ENCODE assay signal across 8 cellular contexts in the genomic region with DNA sequence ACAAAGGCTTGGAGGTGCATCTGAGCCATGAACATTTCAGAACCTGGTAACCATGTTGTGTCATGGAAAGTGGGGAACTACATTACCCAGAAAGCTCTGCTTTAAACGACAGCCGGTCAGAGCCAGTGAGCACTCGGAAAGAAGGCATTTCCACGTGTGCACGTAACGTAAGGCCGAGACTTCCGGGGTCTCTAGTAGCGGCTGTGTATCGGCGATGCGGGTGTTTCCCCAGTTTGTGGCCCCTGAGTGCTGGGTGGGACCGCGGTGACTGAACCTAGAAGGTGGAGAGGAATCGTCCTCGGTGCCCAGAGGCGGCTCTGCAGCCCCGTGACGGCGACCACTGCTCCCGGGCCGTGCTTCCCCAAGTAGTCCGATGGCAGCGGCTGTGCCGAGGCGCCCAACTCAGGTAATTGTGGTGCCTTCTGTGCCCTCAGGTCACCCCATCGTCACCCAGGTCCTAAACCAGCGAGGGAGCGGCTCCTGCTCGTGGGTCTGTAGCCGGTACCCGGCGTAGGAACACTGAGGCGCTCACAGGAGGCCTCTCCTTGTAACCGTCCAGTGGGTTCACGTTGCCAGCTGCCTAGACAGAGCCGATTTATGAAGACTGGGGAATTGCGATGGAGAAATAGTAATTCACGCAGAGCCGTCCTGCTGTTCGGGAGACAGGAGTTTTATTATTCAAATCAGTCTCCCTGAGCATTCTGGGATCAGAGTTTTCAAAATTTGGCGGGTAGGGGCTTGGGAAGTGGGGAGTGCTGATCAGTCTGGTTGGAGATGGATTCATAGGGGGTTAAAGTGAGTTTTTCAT. TPM values are rescaled to one million over a fixed set of nuclear protein-coding genes. Genes with fewer than 3 reads are reported as not detected.
A peak's percentile ranks its signal among the peaks of the same experiment; 100 is the strongest.
DNase-seq lines count a peak whose midpoint lies in the region; ATAC-seq, FAIRE-seq and TF ChIP-seq lines count a peak whose summit lies in the region.
"Not testable (repeated sequence)": the region's sequence is repeated elsewhere in the genome, so short reads cannot be mapped to it uniquely, and the experiment has no call there.

A gene (plus strand): TSS at position 194 of the 808 bp plus-strand sequence. CDS start 180 bp downstream, at position 374.

- not testable (repeated sequence) for H3K36me3 ChIP-seq in fibroblast of lung (ENCODE audit: control insufficient read depth, insufficient read depth, low read length)

- peaks cover 18 to 35% of the 10 kb centered on the region in 2 donors for H3K36me3 Mint-ChIP-seq in activated T-cell treated with anti-CD3 and anti-CD28 coated beads, Interleukin-2, amount 50 U/mL, for 72 hours (ENCODE audit: insufficient read depth in 2 of 2)
- H3K36me3 Mint-ChIP-seq in naive B cell: not testable (repeated sequence)

- H3K4me3 Mint-ChIP-seq in activated T-cell treated with anti-CD3 and anti-CD28 coated beads, Interleukin-2, amount 50 U/mL, for 72 hours: peak within 1 kb of the TSS; percentile 89 to 92
- peak within 1 kb of the TSS; percentile 95 to 99 (median 96) for H3K4me3 Mint-ChIP-seq in naive B cell

- H3K27me3 Mint-ChIP-seq in activated T-cell treated with anti-CD3 and anti-CD28 coated beads, Interleukin-2, amount 50 U/mL, for 72 hours (ENCODE audit: low read depth); naive B cell: not testable (repeated sequence)

- peak within 1 kb of the TSS; percentile 97 for H3K27ac Mint-ChIP-seq in activated T-cell treated with anti-CD3 and anti-CD28 coated beads, Interleukin-2, amount 50 U/mL, for 72 hours
- H3K27ac Mint-ChIP-seq in naive B cell: peak within 1 kb of the TSS; percentile 96 to 99 (median 97)

- H3K9me3 ChIP-seq in fibroblast of lung (ENCODE audit: control insufficient read depth, insufficient read depth, low read depth, low read length): not testable (repeated sequence)

- peak; percentile 92 for DNase-seq in DMS53 (lab: John Stamatoyannopoulos, UW)
- DNase-seq in Jurkat, Clone E6-1 (ENCODE audit: low read depth, low spot score): peak; percentile 83
- peak; percentile 75 for DNase-seq in RCC 7860 (ENCODE audit: low spot score)
- peak; percentile 80 to 87 for DNase-seq in activated T-cell treated with anti-CD3 and anti-CD28 coated beads, Interleukin-2, amount 50 U/mL, for 72 hours
- peak; percentile 82 to 86 for DNase-seq in fibroblast of lung (ENCODE audit: low read depth in 2 of 2)
- DNase-seq in naive B cell: peak; percentile 82
- peak; percentile 60 to 81 for DNase-seq in stimulated activated CD8-positive, alpha-beta memory T cell treated with anti-CD3 and anti-CD28 coated beads, Interleukin-7, amount 100 ng/mL, for 48 hours (ENCODE audit: extremely low read depth in 1 of 2, low read depth in 1 of 2)

- ATAC-seq in GM21619 (IDR thresholded peaks at IDR 0.05; ENCODE audit: unreplicated experiment): peak; percentile 97
- peak; percentile 99 for ATAC-seq in activated T-cell treated with anti-CD3 and anti-CD28 coated beads, Interleukin-2, amount 50 U/mL, for 72 hours (replicated peaks in 1 of 2)
- ATAC-seq in naive B cell (ENCODE audit: low read depth in 2 of 2): peak; percentile 97 to 98

- H3K79me2 ChIP-seq in fibroblast of lung (ENCODE audit: control insufficient read depth, insufficient read depth, low read length): peaks cover 35% of the 10 kb centered on the region

- H2AFZ ChIP-seq in fibroblast of lung (ENCODE audit: low read length): peak within 1 kb of the TSS; percentile 20

- H3K4me1 ChIP-seq in fibroblast of lung (ENCODE audit: control insufficient read depth, extremely low read depth, insufficient read depth, low read length): not testable (repeated sequence)

- peak; percentile 37 for FAIRE-seq in RCC 7860 (lab: Jason Lieb, UNC)

- H3K27me3 ChIP-seq in fibroblast of lung (ENCODE audit: control insufficient read depth, insufficient read depth, low read length): not testable (repeated sequence)

- peak within 1 kb of the TSS; percentile 84 for H3K27ac ChIP-seq in fibroblast of lung (ENCODE audit: insufficient read depth, low read length)

- H4K20me1 ChIP-seq in fibroblast of lung (ENCODE audit: control insufficient read depth, extremely low read depth, insufficient read depth, low read length): not testable (repeated sequence)

- not testable (repeated sequence) for TF ChIP-seq CTCF in fibroblast of lung (conservative IDR thresholded peaks at IDR 0.05 in 1 of 2, IDR thresholded peaks at IDR 0.05 in 1 of 2; ENCODE audit: low read depth in 1 of 2, low read length in 2 of 2)

- H3K4me3 ChIP-seq in Jurkat, Clone E6-1 (ENCODE audit: low read length): peak within 1 kb of the TSS; percentile 79
- peak within 1 kb of the TSS; percentile 71 to 86 (median 82) for H3K4me3 ChIP-seq in fibroblast of lung (replicated peaks in 1 of 4; ENCODE audit: control extremely low read depth in 1 of 4, insufficient read depth in 1 of 4, low read depth in 3 of 4, low read length in 4 of 4)

- H3K9ac ChIP-seq in fibroblast of lung (ENCODE audit: insufficient read depth, low read length): peak within 1 kb of the TSS; percentile 81

- peak within 1 kb of the TSS; percentile 95 for H3K4me2 ChIP-seq in fibroblast of lung (ENCODE audit: extremely low read depth, insufficient read depth, low read length)

- H3K9me3 Mint-ChIP-seq in activated T-cell treated with anti-CD3 and anti-CD28 coated beads, Interleukin-2, amount 50 U/mL, for 72 hours; naive B cell: not testable (repeated sequence)

- H3K4me1 Mint-ChIP-seq in activated T-cell treated with anti-CD3 and anti-CD28 coated beads, Interleukin-2, amount 50 U/mL, for 72 hours (ENCODE audit: low read depth): peaks cover 17% of the 10 kb centered on the region
- peaks cover 26 to 34% (median 30%) of the 10 kb centered on the region in 3 donors for H3K4me1 Mint-ChIP-seq in naive B cell

RNA-seq across cellular contexts. Expression of the gene that starts here (rescaled TPM):
- polyA plus RNA-seq in Jurkat, Clone E6-1 (2012; ENCODE audit: insufficient read depth, insufficient read length): 8.6 TPM
- total RNA-seq in activated T-cell treated with anti-CD3 and anti-CD28 coated beads, Interleukin-2, amount 50 U/mL, for 72 hours: 10 to 100 TPM; 31.5 to 32.5 TPM
- 12.1 and 23.6 TPM in 2 replicates for total RNA-seq in fibroblast of lung
- 7.4 and 8.8 TPM in 2 replicates for polyA plus RNA-seq in fibroblast of lung
- polyA plus RNA-seq in fibroblast of lung (2012): 6.2 and 7.8 TPM in 2 replicates
- 14.7 and 22.3 TPM in 2 replicates for polyA minus RNA-seq in fibroblast of lung (ENCODE audit: low replicate concordance)
- 10 to 100 TPM in 1 of 6 donors, 1 to 10 TPM in 5; 4.5 to 11.1 (median 6.8) TPM for polyA plus RNA-seq in naive B cell (ENCODE audit: low read depth in 6 of 6)

Comparison
In these comparisons a context has a peak if more than half of its experiments do, and no peak if none do; other contexts are left out.
1. Peak in every context shown above with its lines: DNase-seq, ATAC-seq, H3K4me3 ChIP-seq and H3K27ac ChIP-seq.